ENCODE assay signal across 1 cellular context in the genomic region with DNA sequence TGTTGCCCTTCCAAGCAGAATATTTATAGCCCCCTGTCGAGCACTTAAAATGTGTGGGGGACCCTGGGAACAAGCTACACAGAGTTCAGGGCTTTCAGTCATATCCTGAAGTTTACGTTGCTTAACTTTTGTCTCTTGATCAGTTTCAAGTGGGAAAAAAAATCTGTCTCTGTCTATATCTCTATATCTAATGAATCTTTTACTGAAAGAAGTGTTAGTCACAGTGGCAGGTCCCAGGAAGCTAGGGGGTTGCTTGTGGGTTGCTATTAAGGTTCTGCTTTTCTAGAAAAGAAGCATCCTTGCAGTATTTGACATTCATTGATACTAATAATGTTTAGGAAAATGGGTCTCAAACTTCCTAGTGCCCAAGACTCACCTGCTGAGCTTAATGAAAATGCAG.
TF ChIP-seq lines count a peak whose summit lies in the region.

No MANE protein-coding gene starts in this region.

TF ChIP-seq in IMR-90, 13 proteins besides CTCF, POLR2A, EP300 and RAD21 (continued from another document):
- TF ChIP-seq, protein P1, sequence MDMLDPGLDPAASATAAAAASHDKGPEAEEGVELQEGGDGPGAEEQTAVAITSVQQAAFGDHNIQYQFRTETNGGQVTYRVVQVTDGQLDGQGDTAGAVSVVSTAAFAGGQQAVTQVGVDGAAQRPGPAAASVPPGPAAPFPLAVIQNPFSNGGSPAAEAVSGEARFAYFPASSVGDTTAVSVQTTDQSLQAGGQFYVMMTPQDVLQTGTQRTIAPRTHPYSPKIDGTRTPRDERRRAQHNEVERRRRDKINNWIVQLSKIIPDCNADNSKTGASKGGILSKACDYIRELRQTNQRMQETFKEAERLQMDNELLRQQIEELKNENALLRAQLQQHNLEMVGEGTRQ (IDR thresholded peaks at IDR 0.05; ENCODE audit: low read depth, low read length) = no peak
- TF ChIP-seq MAZ (IDR thresholded peaks at IDR 0.05; ENCODE audit: borderline replicate concordance, low read depth, low read length) (no peak), RCOR1 (IDR thresholded peaks at IDR 0.05; ENCODE audit: insufficient replicate concordance, low read length) (no peak), MAFK (IDR thresholded peaks at IDR 0.05; ENCODE audit: low read depth, low read length) (no peak), MXI1 (IDR thresholded peaks at IDR 0.05; ENCODE audit: borderline replicate concordance, low read depth, low read length) (no peak), NFE2L2 (IDR thresholded peaks at IDR 0.05; ENCODE audit: low read depth, low read length) (no peak), BHLHE40 (IDR thresholded peaks at IDR 0.05; ENCODE audit: low read depth, low read length) (no peak), SMC3 (IDR thresholded peaks at IDR 0.05; ENCODE audit: low read depth, low read length) (no peak), RFX5 (IDR thresholded peaks at IDR 0.05; ENCODE audit: low read depth, low read length) (no peak), FOS (IDR thresholded peaks at IDR 0.05; ENCODE audit: low read depth, low read length) (no peak)
- TF ChIP-seq, protein P2, sequence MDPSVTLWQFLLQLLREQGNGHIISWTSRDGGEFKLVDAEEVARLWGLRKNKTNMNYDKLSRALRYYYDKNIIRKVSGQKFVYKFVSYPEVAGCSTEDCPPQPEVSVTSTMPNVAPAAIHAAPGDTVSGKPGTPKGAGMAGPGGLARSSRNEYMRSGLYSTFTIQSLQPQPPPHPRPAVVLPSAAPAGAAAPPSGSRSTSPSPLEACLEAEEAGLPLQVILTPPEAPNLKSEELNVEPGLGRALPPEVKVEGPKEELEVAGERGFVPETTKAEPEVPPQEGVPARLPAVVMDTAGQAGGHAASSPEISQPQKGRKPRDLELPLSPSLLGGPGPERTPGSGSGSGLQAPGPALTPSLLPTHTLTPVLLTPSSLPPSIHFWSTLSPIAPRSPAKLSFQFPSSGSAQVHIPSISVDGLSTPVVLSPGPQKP (IDR thresholded peaks at IDR 0.05; ENCODE audit: borderline replicate concordance, low read depth, low read length) = no peak
